ENCODE assay signal across 8 cellular contexts in the genomic region with DNA sequence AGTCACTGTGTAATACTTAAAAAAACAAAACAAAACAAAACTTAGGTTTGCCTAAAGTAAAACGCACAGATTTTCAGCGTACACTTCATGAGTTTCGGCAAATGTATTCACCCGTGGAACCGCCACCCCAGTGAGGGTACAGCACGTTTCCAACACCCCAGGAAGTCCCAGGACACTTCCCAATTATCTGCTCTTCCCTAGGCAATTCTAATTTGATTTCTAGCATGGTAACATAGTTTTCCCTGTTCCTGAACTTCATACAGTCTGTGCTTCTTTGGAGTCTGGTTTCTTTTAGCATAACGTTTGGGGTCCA. TPM values are rescaled to one million over a fixed set of nuclear protein-coding genes. Genes with fewer than 3 reads are reported as not detected.
DNase-seq lines count a peak whose midpoint lies in the region; ATAC-seq and TF ChIP-seq lines count a peak whose summit lies in the region.

No MANE protein-coding gene starts in this region.

- CTCF ChIA-PET in activated CD8-positive, alpha-beta memory T cell treated with anti-CD3 and anti-CD28 coated beads, Interleukin-2, amount 10 ng/mL, durations not matched to agents 7 days and 5 days (lab: Charles Lee), result no interaction called here

- peaks cover 52% of the 10 kb centered on the region for H3K4me1 ChIP-seq in left ventricle myocardium inferior

- ATAC-seq in activated CD8-positive, alpha-beta memory T cell treated with anti-CD3 and anti-CD28 coated beads, Interleukin-2, amount 10 ng/mL, durations not matched to agents 7 days and 5 days, result peak; percentile 0
- ATAC-seq in GM19395 (IDR thresholded peaks at IDR 0.05; ENCODE audit: unreplicated experiment), result no peak

- H3K27ac Mint-ChIP-seq in activated CD8-positive, alpha-beta memory T cell treated with anti-CD3 and anti-CD28 coated beads, Interleukin-2, amount 10 ng/mL, durations not matched to agents 7 days and 5 days, result peak overlapping the region; percentile 92

- peaks cover 2% of the 10 kb centered on the region for H3K27me3 Mint-ChIP-seq in activated CD8-positive, alpha-beta memory T cell treated with anti-CD3 and anti-CD28 coated beads, Interleukin-2, amount 10 ng/mL, durations not matched to agents 7 days and 5 days

- in situ Hi-C loops in GM13976 (cut with MboI; ENCODE audit: low sequenced_read_pairs, unreplicated experiment), result no loop called here

- peak overlapping the region; percentile 92 for H3K27ac ChIP-seq in VCaP
- H3K27ac ChIP-seq in left ventricle myocardium inferior (replicated peaks), result peak overlapping the region; percentile 97

- intact Hi-C loops in left ventricle myocardium inferior (cut with micrococcal nuclease), result loop anchor here (10.0 kb wide), 1 partner anchor 64 kb away; no protein-coding TSS in a partner anchor

- H3K36me3 Mint-ChIP-seq in activated CD8-positive, alpha-beta memory T cell treated with anti-CD3 and anti-CD28 coated beads, Interleukin-2, amount 10 ng/mL, durations not matched to agents 7 days and 5 days, result peaks cover 5% of the 10 kb centered on the region

- H3K9me3 Mint-ChIP-seq in activated CD8-positive, alpha-beta memory T cell treated with anti-CD3 and anti-CD28 coated beads, Interleukin-2, amount 10 ng/mL, durations not matched to agents 7 days and 5 days (ENCODE audit: low read depth), result no peaks in the 10 kb centered on the region

- no peak for DNase-seq in activated CD8-positive, alpha-beta memory T cell treated with anti-CD3 and anti-CD28 coated beads, Interleukin-2, amount 10 ng/mL, durations not matched to agents 7 days and 5 days
- no peak for DNase-seq in activated CD8-positive, alpha-beta memory T cell treated with anti-CD3 and anti-CD28 coated beads for 24 hours
- DNase-seq in left ventricle myocardium inferior (no peak), GM13976 (ENCODE audit: low spot score) (no peak)
- DNase-seq in stimulated activated CD8-positive, alpha-beta memory T cell treated with anti-CD3 and anti-CD28 coated beads, Interleukin-4, amount 100 ng/mL, for 48 hours, result peak; percentile 38
- DNase-seq in central memory CD4-positive, alpha-beta T cell, result no peak

- H3K9me3 ChIP-seq in left ventricle myocardium inferior (replicated peaks), result no peaks in the 10 kb centered on the region

- TF ChIP-seq CTCF in VCaP (conservative IDR thresholded peaks at IDR 0.05) (no peak), left ventricle myocardium inferior (IDR thresholded peaks at IDR 0.05; ENCODE audit: borderline replicate concordance) (no peak), GM13976 (IDR thresholded peaks at IDR 0.05; ENCODE audit: borderline replicate concordance, control extremely low read depth, extremely low read depth, insufficient read depth, missing control alignments) (no peak)

- no peaks in the 10 kb centered on the region for H3K36me3 ChIP-seq in left ventricle myocardium inferior

- peaks cover 21% of the 10 kb centered on the region for H3K4me1 Mint-ChIP-seq in activated CD8-positive, alpha-beta memory T cell treated with anti-CD3 and anti-CD28 coated beads, Interleukin-2, amount 10 ng/mL, durations not matched to agents 7 days and 5 days

- no peaks in the 10 kb centered on the region for H3K27me3 ChIP-seq in left ventricle myocardium inferior (ENCODE audit: low read depth)

- peak overlapping the region; percentile 92 for H3K4me3 Mint-ChIP-seq in activated CD8-positive, alpha-beta memory T cell treated with anti-CD3 and anti-CD28 coated beads, Interleukin-2, amount 10 ng/mL, durations not matched to agents 7 days and 5 days

- H3K4me3 ChIP-seq in left ventricle myocardium inferior, result peak overlapping the region; percentile 85

RNA-seq across cellular contexts. Expression of a gene that starts 0.5 kb away (rescaled TPM):
- total RNA-seq in activated CD8-positive, alpha-beta memory T cell treated with anti-CD3 and anti-CD28 coated beads, Interleukin-2, amount 10 ng/mL, durations not matched to agents 7 days and 5 days, result 10 to 100 TPM; 47.7 to 55.1 TPM
- total RNA-seq in left ventricle myocardium inferior, result 75.0 TPM
